ENCODE assay signal across 27 cellular contexts in the genomic region with DNA sequence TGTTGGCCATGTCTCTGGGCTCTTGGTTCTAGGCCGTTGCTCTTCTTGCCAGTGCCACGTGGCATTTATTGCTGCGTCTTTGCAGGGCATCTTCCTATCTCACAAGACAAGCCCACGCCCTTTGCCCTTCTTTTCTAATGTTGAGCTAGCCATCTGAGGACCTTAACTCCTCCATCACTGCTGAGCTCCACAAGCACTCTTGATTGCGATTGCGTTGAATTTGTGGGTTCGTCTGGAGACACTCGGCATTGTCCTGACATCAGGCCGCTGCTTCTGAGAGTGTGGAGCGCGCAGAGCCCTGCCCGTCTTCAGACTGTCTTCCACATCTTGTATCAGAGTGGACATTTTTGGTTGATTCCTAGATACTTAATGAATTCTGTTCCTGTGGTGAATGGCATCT. TPM values are rescaled to one million over a fixed set of nuclear protein-coding genes. Genes with fewer than 3 reads are reported as not detected.
DNase-seq lines count a peak whose midpoint lies in the region; ATAC-seq, FAIRE-seq and TF ChIP-seq lines count a peak whose summit lies in the region.
"Had no signal": no experiment of that assay in that cellular context is flagged by ENCODE, and none has a peak within 500 bp of the region (broad histone marks: within the 10 kb centered on the region; RNA-seq: fewer than 3 reads in every experiment).

No MANE protein-coding gene starts in this region.

- H3K27ac ChIP-seq in OCI-LY1 (ENCODE audit: low read depth, low read length, poor library complexity, severe bottlenecking) (peak overlapping the region; percentile 98), GM12878 (ENCODE audit: control insufficient read depth, insufficient read depth) (peak overlapping the region; percentile 86), osteoblast (ENCODE audit: low read depth, low read length) (no peak overlapping the region), heart left ventricle (no peak overlapping the region)
- H3K27ac ChIP-seq: BLaER1, GM23248 had no signal

- H3K36me3 ChIP-seq in GM06990 (ENCODE audit: control insufficient read depth, insufficient read depth, low read length) (no peaks in the 10 kb centered on the region), OCI-LY1 (ENCODE audit: insufficient read depth, low read length) (peaks cover 6% of the 10 kb centered on the region; the same call in 1 of the 2 replicates), GM12878 (ENCODE audit: control insufficient read depth in 2 of 2, insufficient read depth in 2 of 2, low read length in 1 of 2) (no peaks in the 10 kb centered on the region), osteoblast (ENCODE audit: insufficient read depth, low read length) (no peaks in the 10 kb centered on the region), heart left ventricle (no peaks in the 10 kb centered on the region)
- H3K36me3 ChIP-seq: BLaER1 had no signal

- H4K20me1 ChIP-seq in OCI-LY1 (ENCODE audit: insufficient read depth, low read length) (no peaks in the 10 kb centered on the region), GM12878 (ENCODE audit: control insufficient read depth, insufficient read depth) (no peaks in the 10 kb centered on the region), osteoblast (ENCODE audit: insufficient read depth, low read length) (no peaks in the 10 kb centered on the region)
- H4K20me1 ChIP-seq: BLaER1 had no signal

- H3K9ac ChIP-seq in OCI-LY1 (ENCODE audit: low read length) (peak overlapping the region; percentile 89; the same call in 1 of the 2 replicates), GM12878 (ENCODE audit: control insufficient read depth, insufficient read depth, low read length) (peak overlapping the region; percentile 74)
- H3K9ac ChIP-seq: BLaER1, GM23248 had no signal

- no peak for TF ChIP-seq EP300 in GM12878 (IDR thresholded peaks at IDR 0.05; ENCODE audit: borderline replicate concordance in 1 of 2, control insufficient read depth in 1 of 2, low read depth in 2 of 2, low read length in 2 of 2)

- FAIRE-seq in GM12878 (lab: Jason Lieb, UNC) = no peak
- FAIRE-seq: A204.1, D721Med had no signal

- H3K27me3 ChIP-seq in GM06990 (replicated peaks; ENCODE audit: control insufficient read depth, insufficient read depth, low read length) (no peaks in the 10 kb centered on the region), OCI-LY1 (ENCODE audit: insufficient read depth, low read length) (no peaks in the 10 kb centered on the region), GM12878 (replicated peaks in 1 of 2; ENCODE audit: control insufficient read depth in 2 of 2, insufficient read depth in 2 of 2, low read length in 1 of 2) (no peaks in the 10 kb centered on the region), osteoblast (ENCODE audit: insufficient read depth, low read length) (peaks cover 35% of the 10 kb centered on the region), heart left ventricle (peaks cover 0 to 5% (median 0%) of the 10 kb centered on the region in 9 donors)
- H3K27me3 ChIP-seq: BLaER1 had no signal

- ATAC-seq in GM12878 (no peak), HG03378 (IDR thresholded peaks at IDR 0.05; ENCODE audit: unreplicated experiment) (no peak), GM21717 (IDR thresholded peaks at IDR 0.05; ENCODE audit: unreplicated experiment) (no peak), heart left ventricle (no peak)

- intact Hi-C loops in GM12878 (cut with micrococcal nuclease; ENCODE audit: unreplicated experiment) (no loop called here), heart left ventricle (cut with DNase I) (no loop called here)

- H3K79me2 ChIP-seq in OCI-LY1 (ENCODE audit: insufficient read depth, low read length) = no peaks in the 10 kb centered on the region
- peaks cover 18% of the 10 kb centered on the region for H3K79me2 ChIP-seq in GM12878 (ENCODE audit: control insufficient read depth, insufficient read depth, low read length)
- H3K79me2 ChIP-seq in osteoblast (ENCODE audit: insufficient read depth, low read length) = no peaks in the 10 kb centered on the region

- no TSS peak for BruUV-seq in GM12878 (replicated peaks; lab: Mats Ljungman, UMichigan)

- H3K9me2 ChIP-seq in OCI-LY1 (ENCODE audit: low read depth, low read length) = no peaks in the 10 kb centered on the region

- RAD21 ChIA-PET in GM12878 (lab: Charles Lee; ENCODE audit: unreplicated experiment) = no interaction called here

- POLR2A ChIA-PET in GM12878 (lab: Charles Lee) = no interaction called here

- TF ChIP-seq RAD21 in GM12878 (IDR thresholded peaks at IDR 0.05; ENCODE audit: insufficient read depth, low read depth, low read length) = no peak

- H3K4me3 ChIP-seq in GM06990 (replicated peaks; ENCODE audit: low read depth, low read length) (peak overlapping the region; percentile 60), OCI-LY1 (ENCODE audit: low read depth, low read length, poor library complexity, severe bottlenecking) (peak overlapping the region; percentile 65), GM12878 (peak overlapping the region; percentile 66), osteoblast (ENCODE audit: insufficient read depth, low read length) (no peak overlapping the region), heart left ventricle (no peak overlapping the region)
- H3K4me3 ChIP-seq: BLaER1, GM23248 had no signal

- H2AFZ ChIP-seq in OCI-LY1 (ENCODE audit: low read length) = no peak overlapping the region
- H2AFZ ChIP-seq in GM12878 (ENCODE audit: control insufficient read depth, low read depth, low read length) = no peak overlapping the region
- H2AFZ ChIP-seq in osteoblast (ENCODE audit: low read length) = no peak overlapping the region
- H2AFZ ChIP-seq: GM23248 had no signal

- in situ Hi-C loops in GM12878 (cut with MboI) = no loop called here

- peaks cover 87% of the 10 kb centered on the region for H3K4me1 ChIP-seq in OCI-LY1 (ENCODE audit: insufficient read depth, low read length, severe bottlenecking)
- peaks cover 81% of the 10 kb centered on the region for H3K4me1 ChIP-seq in GM12878 (ENCODE audit: control insufficient read depth, insufficient read depth, low read length)
- no peaks in the 10 kb centered on the region for H3K4me1 ChIP-seq in osteoblast (ENCODE audit: insufficient read depth, low read length)
- H3K4me1 ChIP-seq in heart left ventricle = peaks cover 0 to 76% (median 2%) of the 10 kb centered on the region in 12 donors

- TF ChIP-seq CTCF in GM06990 (IDR thresholded peaks at IDR 0.05; ENCODE audit: insufficient read depth, low read length, poor library complexity, severe bottlenecking) = no peak
- TF ChIP-seq CTCF in OCI-LY1 (IDR thresholded peaks at IDR 0.05; ENCODE audit: low read length) = no peak
- TF ChIP-seq CTCF in GM12878 (IDR thresholded peaks at IDR 0.05 in 2 of 3, conservative IDR thresholded peaks at IDR 0.05 in 1 of 3; ENCODE audit: control insufficient read depth in 2 of 3, extremely low read depth in 1 of 3, insufficient read depth in 1 of 3, low read depth in 3 of 3, low read length in 3 of 3) = no peak
- no peak for TF ChIP-seq CTCF in osteoblast (IDR thresholded peaks at IDR 0.05; ENCODE audit: extremely low read depth, low read depth, low read length)
- no peak for TF ChIP-seq CTCF in heart left ventricle (IDR thresholded peaks at IDR 0.05)

- TF ChIP-seq POLR2A in GM12878 (IDR thresholded peaks at IDR 0.05; ENCODE audit: low read depth, low read length) = no peak
- TF ChIP-seq POLR2A in heart left ventricle (IDR thresholded peaks at IDR 0.05) = no peak

- SMC1A ChIA-PET in GM12878 (lab: Charles Lee; ENCODE audit: uncharacterized antibody, unreplicated experiment) = interaction anchor here (0.7 to 4.1 kb wide), 3 partner anchors 74 to 1601 kb away, joined by 3 to 15 read pairs (median 4); no protein-coding TSS in a partner anchor

- no peaks in the 10 kb centered on the region for H3F3A ChIP-seq in OCI-LY1 (ENCODE audit: insufficient read depth, low read length)

- WGBS in GM12878 (ENCODE audit: insufficient coverage, insufficient replicate concordance, low lambda C conversion rate, missing lambda C conversion rate) = 65% methylated on average over 12 of the region's 12 CpGs
- 93 to 94% (median 94%) methylated on average over 12 of the region's 12 CpGs for WGBS in heart left ventricle, 4 donors

- H3K9me3 ChIP-seq in OCI-LY1 (ENCODE audit: low read length) (no peaks in the 10 kb centered on the region), GM12878 (replicated peaks; ENCODE audit: control insufficient read depth, insufficient read depth, low read length) (no peaks in the 10 kb centered on the region), osteoblast (ENCODE audit: low read depth, low read length) (no peaks in the 10 kb centered on the region), heart left ventricle (no peaks in the 10 kb centered on the region)
- H3K9me3 ChIP-seq: BLaER1 had no signal

- H3K4me2 ChIP-seq in OCI-LY1 (ENCODE audit: low read length) (peak overlapping the region; percentile 92), GM12878 (ENCODE audit: control insufficient read depth, insufficient read depth) (peak overlapping the region; percentile 91), osteoblast (ENCODE audit: insufficient read depth, low read length) (no peak overlapping the region)
- H3K4me2 ChIP-seq: BLaER1 had no signal

- CTCF ChIA-PET in GM12878 (lab: Yijun Ruan, JAX) = interaction anchor here (1.0 to 1.5 kb wide), 3 partner anchors 51 to 74 kb away, joined by 3 to 5 read pairs (median 4); no protein-coding TSS in a partner anchor

- DNase-seq in GM06990 (ENCODE audit: extremely low read depth, insufficient read length) = no peak
- DNase-seq in GM12878 (ENCODE audit: low read depth, low spot score) = no peak
- peak; percentile 80 for DNase-seq in osteoblast (ENCODE audit: insufficient read length, low spot score, missing footprints)
- DNase-seq in heart left ventricle = no peak
- DNase-seq: CD4-positive, alpha-beta T cell; GM23248; H9; KBM-7; NCI-H1105 treated with DMSO at 0.1 percent for 48 hours; NCI-H146; NCI-H2029; NCI-H446; NCI-H524 treated with DMSO at 0.1 percent for 48 hours; NCI-H774; RPMI8226; SHP77 had no signal

RNA-seq across cellular contexts. Expression of a gene that starts 14.5 kb away (rescaled TPM):
- not detected in 2 replicates for total RNA-seq in GM12878 (2013; cell fraction: nucleolus; rRNA removed)
- total RNA-seq in GM12878 (2014; rRNA removed) = not detected in 2 replicates
- not detected in 2 replicates for total RNA-seq in GM12878 (2014; rRNA removed; fragmentation: Illumina TruSeq; extraction: Trizol)
- 0.08 TPM in 1 of 2 replicates, not detected in the other for total RNA-seq in GM12878 (2021)
- not detected for polyA plus RNA-seq in GM12878 (2011; ENCODE audit: low read depth)
- not detected in 2 replicates for polyA plus RNA-seq in GM12878 (2011; rRNA removed)
- not detected in 2 replicates for polyA plus RNA-seq in GM12878 (2011; cell fraction: cytosol; rRNA removed)
- not detected in 2 replicates for polyA plus RNA-seq in GM12878 (2011; cell fraction: nucleus; rRNA removed)
- not detected in 2 replicates for polyA plus RNA-seq in GM12878 (2012)
- polyA plus RNA-seq in GM12878 (2014; fragmentation: Illumina TruSeq; extraction: Trizol) = not detected in 2 replicates
- not detected for polyA plus RNA-seq in GM12878 (2014; fragmentation: Nextera tagmentation; extraction: Ambion mirVana)
- polyA plus RNA-seq in GM12878 (2014; rRNA removed) = not detected in 2 replicates
- polyA plus RNA-seq in GM12878 (2016; fragmentation: Nextera tagmentation; extraction: Ambion mirVana) = not detected
- not detected in 2 replicates for polyA minus RNA-seq in GM12878 (2011; rRNA and poly(A)+ RNA removed)
- not detected in 2 replicates for polyA minus RNA-seq in GM12878 (2011; cell fraction: cytosol; rRNA and poly(A)+ RNA removed)
- polyA minus RNA-seq in GM12878 (2011; cell fraction: nucleus; rRNA and poly(A)+ RNA removed) = not detected in 2 replicates
- not detected in 2 replicates for total RNA-seq in osteoblast
- 10 to 100 TPM in 2 of 9 donors, 1 to 10 TPM in 6, under 1 TPM in 1; 0.81 to 87.5 (median 1.6) TPM for total RNA-seq in heart left ventricle
- 1 to 10 TPM in 1 of 2 donors, under 1 TPM in 1; 0.95 to 3.2 TPM for polyA plus RNA-seq in heart left ventricle
- total RNA-seq: Daoy, G401, GM23248, H9, LHCN-M2, MCF 10A had no signal
- polyA plus RNA-seq: AG04450, GM23248 had no signal

RNA-seq across cellular contexts. Expression of a gene that starts 51.6 kb away (rescaled TPM):
- not detected in 2 replicates for total RNA-seq in GM12878 (2013; cell fraction: nucleolus; rRNA removed)
- total RNA-seq in GM12878 (2014; rRNA removed) (not detected in 2 replicates), GM12878 (2014; rRNA removed; fragmentation: Illumina TruSeq; extraction: Trizol) (not detected in 2 replicates), GM12878 (2021) (not detected in 2 replicates), osteoblast (not detected in 2 replicates), heart left ventricle (under 1 TPM in 3 of 9 donors, not detected in 6; 0.26 to 0.67 (median 0.41) TPM)
- polyA plus RNA-seq in GM12878 (2011; ENCODE audit: low read depth) = not detected
- polyA plus RNA-seq in GM12878 (2011; rRNA removed) (not detected in 2 replicates), GM12878 (2014; fragmentation: Illumina TruSeq; extraction: Trizol) (not detected in 2 replicates), GM12878 (2014; fragmentation: Nextera tagmentation; extraction: Ambion mirVana) (not detected), GM12878 (2014; rRNA removed) (not detected in 2 replicates), GM12878 (2016; fragmentation: Nextera tagmentation; extraction: Ambion mirVana) (not detected), heart left ventricle (under 1 TPM; 0.19 to 0.22 TPM)
- not detected in 2 replicates for polyA plus RNA-seq in GM12878 (2011; cell fraction: cytosol; rRNA removed)
- not detected in 2 replicates for polyA plus RNA-seq in GM12878 (2011; cell fraction: nucleus; rRNA removed)
- not detected in 2 replicates for polyA plus RNA-seq in GM12878 (2012)
- polyA minus RNA-seq in GM12878 (2011; rRNA and poly(A)+ RNA removed) = not detected in 2 replicates
- polyA minus RNA-seq in GM12878 (2011; cell fraction: cytosol; rRNA and poly(A)+ RNA removed) = not detected in 2 replicates
- not detected in 2 replicates for polyA minus RNA-seq in GM12878 (2011; cell fraction: nucleus; rRNA and poly(A)+ RNA removed)
- total RNA-seq: CD4-positive, alpha-beta T cell; Daoy; G401; GM23248; H9; LHCN-M2; MCF 10A had no signal
- polyA plus RNA-seq: AG04450, GM23248 had no signal

Comparison
In these comparisons a context has a peak if more than half of its experiments do, and no peak if none do; other contexts are left out.
1. H3K4me3 ChIP-seq: peak in GM06990 (single experiment), OCI-LY1 (single experiment) and GM12878 (single experiment); none in osteoblast (single experiment) and heart left ventricle (0 of 12).
2. H3K27ac ChIP-seq: peak in OCI-LY1 (single experiment) and GM12878 (single experiment); none in osteoblast (single experiment) and heart left ventricle (0 of 12).